40 cellular contexts compared by ENCODE assay signal in the genomic region with DNA sequence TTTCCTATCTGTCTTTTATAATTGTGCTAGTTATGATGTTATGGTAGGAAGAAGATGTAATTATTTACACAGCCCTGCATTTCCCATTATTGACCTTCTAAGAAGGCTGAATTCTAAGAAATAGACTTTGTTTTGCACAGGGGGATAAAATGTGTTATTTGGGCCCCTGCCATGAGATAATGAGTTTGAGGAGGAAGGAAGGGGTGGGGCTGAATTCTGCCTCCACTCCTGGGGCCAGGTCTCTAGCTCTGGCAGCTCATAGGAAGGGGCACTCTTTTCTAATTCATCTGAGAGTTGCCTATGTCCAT.
"Had no signal": no experiment of that assay in that cellular context is flagged by ENCODE, and none has a peak within 500 bp of the region (broad histone marks: within the 10 kb centered on the region; RNA-seq: fewer than 3 reads in every experiment).

No MANE protein-coding gene starts in this region.

- ATAC-seq: activated CD8-positive, alpha-beta memory T cell treated with anti-CD3 and anti-CD28 coated beads, Interleukin-2, amount 10 ng/mL, durations not matched to agents 7 days and 5 days; activated T-cell treated with anti-CD3 and anti-CD28 coated beads, Interleukin-2, amount 50 U/mL, for 72 hours; activated T-helper 17 cell treated with anti-CD3 and anti-CD28 coated beads, Interleukin-2, amount 50 U/mL, for 72 hours; Right ventricle myocardium inferior; SK-N-SH treated with all-trans-retinoic acid at 6 μM for 48 hours had no signal

- H3K27ac ChIP-seq: cardiac muscle cell, PC-9, RWPE1, WERI-Rb-1 had no signal

- H3K4me3 ChIP-seq: cardiac muscle cell, PC-9 had no signal

- DNase-seq: activated CD4-positive, alpha-beta memory T cell treated with anti-CD3 and anti-CD28 coated beads, Interleukin-2, amount 10 ng/mL, durations not matched to agents 7 days and 5 days; activated CD4-positive, alpha-beta T cell treated with anti-CD3 and anti-CD28 coated beads for 1 hour; activated CD4-positive, alpha-beta T cell treated with anti-CD3 and anti-CD28 coated beads for 48 hours; activated CD4-positive, CD25-positive, alpha-beta regulatory T cell; activated CD8-positive, alpha-beta memory T cell treated with anti-CD3 and anti-CD28 coated beads for 24 hours; activated CD8-positive, alpha-beta memory T cell treated with anti-CD3 and anti-CD28 coated beads, Interleukin-2, amount 10 ng/mL, durations not matched to agents 7 days and 5 days; activated CD8-positive, alpha-beta memory T cell treated with anti-CD3 and anti-CD28 coated beads, Interleukin-2, amount 50 U/mL, for 48 hours; activated effector memory CD4-positive, alpha-beta T cell treated with anti-CD3 and anti-CD28 coated beads, Interleukin-2, amount 50 U/mL, for 16 hours; activated naive CD4-positive, alpha-beta T cell; activated naive CD4-positive, alpha-beta T cell treated with anti-CD3 and anti-CD28 coated beads, Interleukin-2, amount 50 U/mL, for 16 hours; activated naive CD8-positive, alpha-beta T cell treated with anti-CD3 and anti-CD28 coated beads for 36 hours; activated T-cell treated with anti-CD3 and anti-CD28 coated beads, Interleukin-2, amount 50 U/mL, for 72 hours; amniotic stem cell; aorta; Karpas-422; NCI-H1105; NCI-H1417 treated with DMSO at 0.1 percent for 48 hours; NCI-H187 treated with DMSO at 0.1 percent for 48 hours; NCI-H2081; NCI-H2171 treated with DMSO at 0.1 percent for 48 hours; NCI-H2227 treated with DMSO at 0.1 percent for 48 hours; NCI-H446; NCI-H510A treated with DMSO at 0.1 percent for 48 hours; NCI-H526 treated with DMSO at 0.1 percent for 48 hours; NCI-H82; NK-92 treated with Interleukin-12 subunit alpha and Interleukin-12 subunit beta, amount 100 ng/mL, for 24 hours; PC-9; SIG-M5; SW 1271; T-helper 1 cell; T-helper 2 cell; T1000; WERI-Rb-1 had no signal

- H3K4me3 Mint-ChIP-seq: activated CD4-positive, alpha-beta memory T cell treated with anti-CD3 and anti-CD28 coated beads, Interleukin-2, amount 10 ng/mL, durations not matched to agents 7 days and 5 days; activated CD8-positive, alpha-beta memory T cell treated with anti-CD3 and anti-CD28 coated beads, Interleukin-2, amount 10 ng/mL, durations not matched to agents 7 days and 5 days; activated naive CD8-positive, alpha-beta T cell treated with anti-CD3 and anti-CD28 coated beads for 36 hours; activated T-cell treated with anti-CD3 and anti-CD28 coated beads, Interleukin-2, amount 50 U/mL, for 72 hours; activated T-helper 17 cell treated with anti-CD3 and anti-CD28 coated beads, Interleukin-2, amount 50 U/mL, for 72 hours had no signal

- H3K36me3 Mint-ChIP-seq: activated CD8-positive, alpha-beta memory T cell treated with anti-CD3 and anti-CD28 coated beads, Interleukin-2, amount 10 ng/mL, durations not matched to agents 7 days and 5 days; activated naive CD8-positive, alpha-beta T cell treated with anti-CD3 and anti-CD28 coated beads for 36 hours had no signal

- H3K27me3 ChIP-seq: cardiac muscle cell had no signal

- FAIRE-seq: RCC 7860, TTC549 had no signal

- H3K27ac Mint-ChIP-seq: activated CD4-positive, alpha-beta memory T cell treated with anti-CD3 and anti-CD28 coated beads, Interleukin-2, amount 10 ng/mL, durations not matched to agents 7 days and 5 days; activated CD8-positive, alpha-beta memory T cell treated with anti-CD3 and anti-CD28 coated beads, Interleukin-2, amount 10 ng/mL, durations not matched to agents 7 days and 5 days; activated naive CD8-positive, alpha-beta T cell treated with anti-CD3 and anti-CD28 coated beads for 36 hours; activated T-cell treated with anti-CD3 and anti-CD28 coated beads, Interleukin-2, amount 50 U/mL, for 72 hours; activated T-helper 17 cell treated with anti-CD3 and anti-CD28 coated beads, Interleukin-2, amount 50 U/mL, for 72 hours had no signal

- H3K9me3 Mint-ChIP-seq: activated CD4-positive, alpha-beta memory T cell treated with anti-CD3 and anti-CD28 coated beads, Interleukin-2, amount 10 ng/mL, durations not matched to agents 7 days and 5 days; activated naive CD8-positive, alpha-beta T cell treated with anti-CD3 and anti-CD28 coated beads for 36 hours; activated T-cell treated with anti-CD3 and anti-CD28 coated beads, Interleukin-2, amount 50 U/mL, for 72 hours; activated T-helper 17 cell treated with anti-CD3 and anti-CD28 coated beads, Interleukin-2, amount 50 U/mL, for 72 hours had no signal

- H3K36me3 ChIP-seq: cardiac muscle cell, WERI-Rb-1 had no signal
